Comparison of ENCODE assay signal across 8 cellular contexts in genomic region chr17:63446218-63446980, GRCh38. TPM values are rescaled to one million over a fixed set of nuclear protein-coding genes. Genes with fewer than 3 reads are reported as not detected.
DNase-seq lines count a peak whose midpoint lies in the region; ATAC-seq, FAIRE-seq and TF ChIP-seq lines count a peak whose summit lies in the region.

CYB561 (minus strand) TSS chr17:63446306; CDS start chr17:63437547, 8,759 bp downstream.

- no peak for TF ChIP-seq CTCF in testis (IDR thresholded peaks at IDR 0.05)

- H3K27me3 ChIP-seq in CD8-positive, alpha-beta memory T cell (ENCODE audit: insufficient read depth, low read length, poor library complexity, severe bottlenecking) = no peaks in the 10 kb centered on the region
- no peaks in the 10 kb centered on the region for H3K27me3 ChIP-seq in testis

- H3K27ac ChIP-seq in CD8-positive, alpha-beta memory T cell (ENCODE audit: low read depth, low read length) = peak within 1 kb of the TSS; percentile 87
- H3K27ac ChIP-seq in testis = peak within 1 kb of the TSS; percentile 66 to 82

- H3K27me3 Mint-ChIP-seq in CD8-positive, alpha-beta memory T cell = peaks cover 0 to 4% of the 10 kb centered on the region in 2 donors

- ATAC-seq in GM19397 (IDR thresholded peaks at IDR 0.05; ENCODE audit: unreplicated experiment) (peak; percentile 61), HG03558 (IDR thresholded peaks at IDR 0.05; ENCODE audit: extremely low read depth, unreplicated experiment) (peak; percentile 35)

- POLR2A ChIA-PET in CD8-positive, alpha-beta memory T cell (lab: Charles Lee) = interaction anchor here (0.6 to 3.1 kb wide), 6 partner anchors 8 to 249 kb away, joined by 3 to 19 read pairs (median 4); partner anchors contain the start of gene ACE

- peak; percentile 59 to 86 (median 75) for DNase-seq in CD8-positive, alpha-beta memory T cell
- DNase-seq in RCC 7860 (ENCODE audit: low spot score) = peak; percentile 55
- DNase-seq in activated gamma-delta T cell treated with Interleukin-2 at 50 U/mL for 16 hours = peak; percentile 62
- peak; percentile 45 for DNase-seq in foreskin melanocyte
- DNase-seq in occipital lobe (lab: John Stamatoyannopoulos, UW) = no peak
- DNase-seq in testis = peak; percentile 81

- H3K27ac Mint-ChIP-seq in CD8-positive, alpha-beta memory T cell = peak within 1 kb of the TSS; percentile 90 to 99 (median 96)

- H3K4me1 ChIP-seq in CD8-positive, alpha-beta memory T cell (ENCODE audit: insufficient read depth, low read length) = peaks cover 20% of the 10 kb centered on the region
- peaks cover 23% of the 10 kb centered on the region for H3K4me1 ChIP-seq in testis

- no peak for TF ChIP-seq POLR2A in testis (IDR thresholded peaks at IDR 0.05)

- H3K4me1 Mint-ChIP-seq in CD8-positive, alpha-beta memory T cell = peaks cover 23 to 59% (median 35%) of the 10 kb centered on the region in 3 donors

- no peaks in the 10 kb centered on the region for H3K36me3 ChIP-seq in CD8-positive, alpha-beta memory T cell (ENCODE audit: insufficient read depth, low read length)
- no peaks in the 10 kb centered on the region for H3K36me3 ChIP-seq in testis (ENCODE audit: low read depth, missing control alignments)

- intact Hi-C loops in testis (cut with DNase I; ENCODE audit: low total_unique reads) = no loop called here

- H3K9me3 Mint-ChIP-seq in CD8-positive, alpha-beta memory T cell = no peaks in the 10 kb centered on the region

- FAIRE-seq in RCC 7860 (lab: Jason Lieb, UNC) = no peak

- CTCF ChIA-PET in CD8-positive, alpha-beta memory T cell (lab: Charles Lee) = interaction anchor here (0.9 to 7.2 kb wide), 8 partner anchors 8 to 389 kb away, joined by 3 to 60 read pairs (median 9); partner anchors contain the start of gene ACE

- H3K36me3 Mint-ChIP-seq in CD8-positive, alpha-beta memory T cell = peaks cover 0 to 2% (median 0%) of the 10 kb centered on the region in 3 donors

- no peaks in the 10 kb centered on the region for H3K9me3 ChIP-seq in CD8-positive, alpha-beta memory T cell (ENCODE audit: low read length)
- H3K9me3 ChIP-seq in testis = no peaks in the 10 kb centered on the region

- H3K4me3 ChIP-seq in CD8-positive, alpha-beta memory T cell (ENCODE audit: low read length) = peak within 1 kb of the TSS; percentile 65
- H3K4me3 ChIP-seq in testis = peak within 1 kb of the TSS; percentile 71

- 1% methylated on average over 21 to 62 of the region's 89 CpGs for WGBS in testis, 2 donors

- peak within 1 kb of the TSS; percentile 82 to 98 (median 84) for H3K4me3 Mint-ChIP-seq in CD8-positive, alpha-beta memory T cell

RNA-seq across cellular contexts. Expression of gene CYB561, which starts in this region (rescaled TPM):
- total RNA-seq in CD8-positive, alpha-beta memory T cell = 10 to 100 TPM; 14.3 to 16.6 TPM
- polyA plus RNA-seq in CD8-positive, alpha-beta memory T cell = 42.7 TPM
- total RNA-seq in occipital lobe = 21.7 TPM
- total RNA-seq in testis = 10 to 100 TPM; 17.6 to 19.7 TPM
- 20.7 TPM for polyA plus RNA-seq in testis (ENCODE audit: insufficient read depth, low read depth, low replicate concordance)
